In genomic region chr3:72746412-72747411, GRCh38 we compare ENCODE assay signal across 20 cellular contexts.
DNase-seq lines count a peak whose midpoint lies in the region; ATAC-seq and TF ChIP-seq lines count a peak whose summit lies in the region.
"Had no signal": no experiment of that assay in that cellular context is flagged by ENCODE, and none has a peak within 500 bp of the region (broad histone marks: within the 10 kb centered on the region; RNA-seq: fewer than 3 reads in every experiment).

No MANE protein-coding gene starts in this region.

- no peak for DNase-seq in activated naive CD8-positive, alpha-beta T cell treated with anti-CD3 and anti-CD28 coated beads, Interleukin-2, amount 50 U/mL, for 24 hours
- DNase-seq in amniotic epithelial cell (ENCODE audit: low read depth) = peak; percentile 30
- peak; percentile 70 for DNase-seq in iris pigment epithelial cell (ENCODE audit: low read depth)
- DNase-seq in type B pancreatic cell (ENCODE audit: extremely low spot score, unreplicated experiment) = no peak
- DNase-seq in right atrium auricular region (ENCODE audit: low spot score) = no peak
- DNase-seq in activated effector memory CD4-positive, alpha-beta T cell treated with Interleukin-2 at 50 U/mL for 16 hours = no peak
- DNase-seq: ACHN; activated CD8-positive, alpha-beta memory T cell treated with anti-CD3 and anti-CD28 coated beads, Interleukin-2, amount 10 ng/mL, durations not matched to agents 7 days and 5 days; activated effector memory CD4-positive, alpha-beta T cell treated with anti-CD3 and anti-CD28 coated beads, Interleukin-2, amount 50 U/mL, for 16 hours; CD8-positive, alpha-beta memory T cell; esophagus squamous epithelium; GOT3; hippocampal formation; NCI-H1436 treated with DMSO at 0.1 percent for 48 hours; SIG-M5; stimulated activated CD4-positive, alpha-beta T cell treated with anti-CD3 and anti-CD28 coated beads, Interleukin-15, amount 100 ng/mL, for 24 hours; stomach had no signal

- H3K27ac Mint-ChIP-seq in activated naive CD8-positive, alpha-beta T cell = no peak overlapping the region
- H3K27ac Mint-ChIP-seq in activated naive CD8-positive, alpha-beta T cell treated with anti-CD3 and anti-CD28 coated beads, Interleukin-2, amount 50 U/mL, for 24 hours = no peak overlapping the region
- H3K27ac Mint-ChIP-seq in type B pancreatic cell = peak overlapping the region; percentile 30
- H3K27ac Mint-ChIP-seq: activated CD8-positive, alpha-beta memory T cell treated with anti-CD3 and anti-CD28 coated beads, Interleukin-2, amount 10 ng/mL, durations not matched to agents 7 days and 5 days; CD8-positive, alpha-beta memory T cell had no signal

- no peaks in the 10 kb centered on the region for H3K27me3 ChIP-seq in right atrium auricular region
- H3K27me3 ChIP-seq: esophagus squamous epithelium, stomach had no signal

- peak overlapping the region; percentile 30 for H3K4me3 Mint-ChIP-seq in activated naive CD8-positive, alpha-beta T cell
- no peak overlapping the region for H3K4me3 Mint-ChIP-seq in activated naive CD8-positive, alpha-beta T cell treated with anti-CD3 and anti-CD28 coated beads, Interleukin-2, amount 50 U/mL, for 24 hours
- H3K4me3 Mint-ChIP-seq in type B pancreatic cell = peak overlapping the region; percentile 24
- H3K4me3 Mint-ChIP-seq: activated CD8-positive, alpha-beta memory T cell treated with anti-CD3 and anti-CD28 coated beads, Interleukin-2, amount 10 ng/mL, durations not matched to agents 7 days and 5 days; CD8-positive, alpha-beta memory T cell had no signal

- peaks cover 0 to 8% of the 10 kb centered on the region in 2 donors for H3K4me1 ChIP-seq in right atrium auricular region

- no peaks in the 10 kb centered on the region for H3K9me3 Mint-ChIP-seq in activated naive CD8-positive, alpha-beta T cell (ENCODE audit: low read depth)
- no peaks in the 10 kb centered on the region for H3K9me3 Mint-ChIP-seq in activated naive CD8-positive, alpha-beta T cell treated with anti-CD3 and anti-CD28 coated beads, Interleukin-2, amount 50 U/mL, for 24 hours
- H3K9me3 Mint-ChIP-seq in type B pancreatic cell = no peaks in the 10 kb centered on the region
- H3K9me3 Mint-ChIP-seq: CD8-positive, alpha-beta memory T cell had no signal

- H3K36me3 ChIP-seq in right atrium auricular region = no peaks in the 10 kb centered on the region
- H3K36me3 ChIP-seq: esophagus squamous epithelium, stomach had no signal

- H3K27ac ChIP-seq in right atrium auricular region = no peak overlapping the region
- H3K27ac ChIP-seq: esophagus squamous epithelium, stomach had no signal

- peaks cover 35% of the 10 kb centered on the region for H3K4me1 Mint-ChIP-seq in activated naive CD8-positive, alpha-beta T cell (ENCODE audit: low read depth)
- H3K4me1 Mint-ChIP-seq in activated naive CD8-positive, alpha-beta T cell treated with anti-CD3 and anti-CD28 coated beads, Interleukin-2, amount 50 U/mL, for 24 hours = peaks cover 25% of the 10 kb centered on the region
- H3K4me1 Mint-ChIP-seq in type B pancreatic cell (ENCODE audit: unreplicated experiment) = peaks cover 30% of the 10 kb centered on the region

- no peaks in the 10 kb centered on the region for H3K27me3 Mint-ChIP-seq in activated naive CD8-positive, alpha-beta T cell
- H3K27me3 Mint-ChIP-seq in activated naive CD8-positive, alpha-beta T cell treated with anti-CD3 and anti-CD28 coated beads, Interleukin-2, amount 50 U/mL, for 24 hours = no peaks in the 10 kb centered on the region
- no peaks in the 10 kb centered on the region for H3K27me3 Mint-ChIP-seq in type B pancreatic cell
- H3K27me3 Mint-ChIP-seq: activated CD8-positive, alpha-beta memory T cell treated with anti-CD3 and anti-CD28 coated beads, Interleukin-2, amount 10 ng/mL, durations not matched to agents 7 days and 5 days; CD8-positive, alpha-beta memory T cell had no signal

- H3K36me3 Mint-ChIP-seq in activated naive CD8-positive, alpha-beta T cell = peaks cover 18% of the 10 kb centered on the region
- H3K36me3 Mint-ChIP-seq in activated naive CD8-positive, alpha-beta T cell treated with anti-CD3 and anti-CD28 coated beads, Interleukin-2, amount 50 U/mL, for 24 hours (ENCODE audit: low read depth) = peaks cover 14% of the 10 kb centered on the region
- H3K36me3 Mint-ChIP-seq in type B pancreatic cell = no peaks in the 10 kb centered on the region

- TF ChIP-seq CTCF in type B pancreatic cell (conservative IDR thresholded peaks at IDR 0.05) (no peak), right atrium auricular region (IDR thresholded peaks at IDR 0.05) (no peak)

- no peaks in the 10 kb centered on the region for H3K9me3 ChIP-seq in right atrium auricular region
- H3K9me3 ChIP-seq: esophagus squamous epithelium, stomach had no signal

- ATAC-seq in activated naive CD8-positive, alpha-beta T cell treated with anti-CD3 and anti-CD28 coated beads, Interleukin-2, amount 50 U/mL, for 24 hours = no peak
- ATAC-seq in HG02623 (IDR thresholded peaks at IDR 0.05; ENCODE audit: unreplicated experiment) = no peak
- ATAC-seq: activated CD4-positive, CD25-positive, alpha-beta regulatory T cell treated with anti-CD3 and anti-CD28 coated beads, Interleukin-2, amount 50 U/mL, for 24 hours; activated CD8-positive, alpha-beta memory T cell treated with anti-CD3 and anti-CD28 coated beads, Interleukin-2, amount 10 ng/mL, durations not matched to agents 7 days and 5 days had no signal

- no peak overlapping the region for H3K4me3 ChIP-seq in right atrium auricular region
- H3K4me3 ChIP-seq: esophagus squamous epithelium, stomach had no signal

Comparison
In these comparisons a context has a peak if more than half of its experiments do, and no peak if none do; other contexts are left out.
1. DNase-seq: peak in amniotic epithelial cell (single experiment) and iris pigment epithelial cell (single experiment); none in activated naive CD8-positive, alpha-beta T cell treated with anti-CD3 and anti-CD28 coated beads, Interleukin-2, amount 50 U/mL, for 24 hours (single experiment), type B pancreatic cell (single experiment), right atrium auricular region (single experiment) and activated effector memory CD4-positive, alpha-beta T cell treated with Interleukin-2 at 50 U/mL for 16 hours (single experiment).